ENCODE assay signal across 24 cellular contexts in genomic region chr4:147101678-147102077, GRCh38.
"Had no signal": no experiment of that assay in that cellular context is flagged by ENCODE, and none has a peak within 500 bp of the region (broad histone marks: within the 10 kb centered on the region; RNA-seq: fewer than 3 reads in every experiment).

No MANE protein-coding gene starts in this region.

- H3K4me1 ChIP-seq: neural progenitor cell had no signal

- DNase-seq: activated CD4-positive, alpha-beta T cell treated with anti-CD3 and anti-CD28 coated beads for 4 hours; activated CD4-positive, alpha-beta T cell treated with anti-CD3 and anti-CD28 coated beads, Interleukin-2, amount 50 U/mL, for 48 hours; activated CD4-positive, CD25-positive, alpha-beta regulatory T cell; activated CD8-positive, alpha-beta memory T cell treated with anti-CD3 and anti-CD28 coated beads, Interleukin-2, amount 50 U/mL, for 48 hours; activated naive CD4-positive, alpha-beta T cell treated with Interleukin-2 at 50 U/mL for 16 hours; activated naive CD8-positive, alpha-beta T cell treated with anti-CD3 and anti-CD28 coated beads for 36 hours; activated T-cell treated with anti-CD3 and anti-CD28 coated beads, Interleukin-2, amount 50 U/mL, for 4 hours; cerebellar nuclear complex; cortex of kidney; erythroblast; heart right ventricle; islet precursor cell; left colon; naive thymus-derived CD8-positive, alpha-beta T cell; stimulated activated CD4-positive, alpha-beta T cell treated with anti-CD3 and anti-CD28 coated beads, Interleukin-4, amount 100 ng/mL, for 24 hours; stimulated activated naive CD4-positive, alpha-beta T cell treated with Interleukin-2 at 50 U/mL for 16 hours; T1000; upper lobe of left lung had no signal

- H3K4me3 ChIP-seq: heart right ventricle, lung, neural progenitor cell, thoracic aorta, upper lobe of left lung had no signal

- H3K27ac ChIP-seq: heart right ventricle, neural progenitor cell, thoracic aorta, upper lobe of left lung had no signal

- H3K36me3 Mint-ChIP-seq: activated naive CD8-positive, alpha-beta T cell treated with anti-CD3 and anti-CD28 coated beads for 36 hours; naive thymus-derived CD8-positive, alpha-beta T cell; neural progenitor cell had no signal

- H3K4me1 Mint-ChIP-seq: activated naive CD8-positive, alpha-beta T cell treated with anti-CD3 and anti-CD28 coated beads for 36 hours; naive thymus-derived CD8-positive, alpha-beta T cell had no signal

- H3K9me3 Mint-ChIP-seq: activated naive CD8-positive, alpha-beta T cell treated with anti-CD3 and anti-CD28 coated beads for 36 hours; activated T-cell treated with anti-CD3 and anti-CD28 coated beads, Interleukin-2, amount 50 U/mL, for 4 hours; activated T-helper 2 cell treated with anti-CD3 and anti-CD28 coated beads, Interferon-gamma antibody, Interleukin-2, Interleukin-4, amounts not matched to agents 10 μg/mL and 5 μg/mL and 100 μg/mL, durations not matched to agents 14 hours and 24 hours and 36 hours; naive thymus-derived CD8-positive, alpha-beta T cell; neural progenitor cell; T-helper 1 cell treated with Interleukin-12 subunit alpha and Interleukin-12 subunit beta and Interleukin-4 antibody, amounts not matched to agents 30 μg/mL and 1 μg/mL, for 36 hours had no signal

- H2AFZ ChIP-seq: neural progenitor cell had no signal

- H3K4me2 ChIP-seq: neural progenitor cell had no signal

- H3K27ac Mint-ChIP-seq: activated naive CD8-positive, alpha-beta T cell treated with anti-CD3 and anti-CD28 coated beads for 36 hours; activated T-helper 2 cell treated with anti-CD3 and anti-CD28 coated beads, Interferon-gamma antibody, Interleukin-2, Interleukin-4, amounts not matched to agents 10 μg/mL and 5 μg/mL and 100 μg/mL, durations not matched to agents 14 hours and 24 hours and 36 hours; naive thymus-derived CD8-positive, alpha-beta T cell; neural progenitor cell; progenitor cell of endocrine pancreas; T-helper 1 cell treated with Interleukin-12 subunit alpha and Interleukin-12 subunit beta and Interleukin-4 antibody, amounts not matched to agents 30 μg/mL and 1 μg/mL, for 36 hours had no signal

- H3K9me3 ChIP-seq: heart right ventricle, thoracic aorta, upper lobe of left lung had no signal

- H3K36me3 ChIP-seq: heart right ventricle, neural progenitor cell, thoracic aorta, upper lobe of left lung had no signal

- H3K9ac ChIP-seq: neural progenitor cell had no signal

- H3K27me3 Mint-ChIP-seq: progenitor cell of endocrine pancreas had no signal

- H3K27me3 ChIP-seq: heart right ventricle, neural progenitor cell, upper lobe of left lung had no signal

- H3K4me3 Mint-ChIP-seq: activated naive CD8-positive, alpha-beta T cell treated with anti-CD3 and anti-CD28 coated beads for 36 hours; activated T-cell treated with anti-CD3 and anti-CD28 coated beads, Interleukin-2, amount 50 U/mL, for 4 hours; naive thymus-derived CD8-positive, alpha-beta T cell; neural progenitor cell; T-helper 1 cell treated with Interleukin-12 subunit alpha and Interleukin-12 subunit beta and Interleukin-4 antibody, amounts not matched to agents 30 μg/mL and 1 μg/mL, for 36 hours had no signal
